In genomic region chr17:51355314-51356083, GRCh38 we compare ENCODE assay signal across 1 cellular context.
TF ChIP-seq lines count a peak whose summit lies in the region.

No MANE protein-coding gene starts in this region.

TF ChIP-seq in K562, 482 proteins besides CTCF, POLR2A, EP300 and RAD21 (continued from another document):
- TF ChIP-seq MGA (IDR thresholded peaks at IDR 0.05) (no peak), CBX3 (IDR thresholded peaks at IDR 0.05; ENCODE audit: borderline replicate concordance in 1 of 2, low read length in 2 of 2) (no peak), ZNF165 (CRISPR knock-in tag; IDR thresholded peaks at IDR 0.05; ENCODE audit: borderline replicate concordance) (no peak), HLTF (IDR thresholded peaks at IDR 0.05) (no peak), ATF1 (CRISPR knock-in tag; IDR thresholded peaks at IDR 0.05) (no peak), ATF1 (tag; IDR thresholded peaks at IDR 0.05) (no peak), POU5F1 (IDR thresholded peaks at IDR 0.05; ENCODE audit: borderline replicate concordance, low read depth, low read length, partially characterized antibody) (no peak), ETV5 (CRISPR knock-in tag; IDR thresholded peaks at IDR 0.05; ENCODE audit: low read depth) (no peak), ETV6 (IDR thresholded peaks at IDR 0.05; ENCODE audit: borderline replicate concordance in 1 of 2, low read depth in 2 of 2, low read length in 1 of 2) (no peak), ETV6 (CRISPR knock-in tag; IDR thresholded peaks at IDR 0.05; ENCODE audit: borderline replicate concordance) (no peak), FOXK2 (conservative IDR thresholded peaks at IDR 0.05 in 1 of 2, IDR thresholded peaks at IDR 0.05 in 1 of 2; ENCODE audit: low read depth in 2 of 2) (no peak), HDGF (IDR thresholded peaks at IDR 0.05) (no peak), ZNF583 (CRISPR knock-in tag; IDR thresholded peaks at IDR 0.05) (no peak), CEBPB (tag; IDR thresholded peaks at IDR 0.05) (no peak), RREB1 (CRISPR knock-in tag; IDR thresholded peaks at IDR 0.05) (no peak), CGGBP1 (CRISPR knock-in tag; IDR thresholded peaks at IDR 0.05) (no peak)
- TF ChIP-seq, protein P1, sequence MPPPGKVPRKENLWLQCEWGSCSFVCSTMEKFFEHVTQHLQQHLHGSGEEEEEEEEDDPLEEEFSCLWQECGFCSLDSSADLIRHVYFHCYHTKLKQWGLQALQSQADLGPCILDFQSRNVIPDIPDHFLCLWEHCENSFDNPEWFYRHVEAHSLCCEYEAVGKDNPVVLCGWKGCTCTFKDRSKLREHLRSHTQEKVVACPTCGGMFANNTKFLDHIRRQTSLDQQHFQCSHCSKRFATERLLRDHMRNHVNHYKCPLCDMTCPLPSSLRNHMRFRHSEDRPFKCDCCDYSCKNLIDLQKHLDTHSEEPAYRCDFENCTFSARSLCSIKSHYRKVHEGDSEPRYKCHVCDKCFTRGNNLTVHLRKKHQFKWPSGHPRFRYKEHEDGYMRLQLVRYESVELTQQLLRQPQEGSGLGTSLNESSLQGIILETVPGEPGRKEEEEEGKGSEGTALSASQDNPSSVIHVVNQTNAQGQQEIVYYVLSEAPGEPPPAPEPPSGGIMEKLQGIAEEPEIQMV (tag; conservative IDR thresholded peaks at IDR 0.05; ENCODE audit: low read depth), result no peak
TF ChIP-seq in K562: peak in this region for 0.
